ENCODE assay signal across 8 cellular contexts in genomic region chr15:41811432-41812195, GRCh38. TPM values are rescaled to one million over a fixed set of nuclear protein-coding genes. Genes with fewer than 3 reads are reported as not detected.
DNase-seq lines count a peak whose midpoint lies in the region; ATAC-seq and TF ChIP-seq lines count a peak whose summit lies in the region.

No MANE protein-coding gene starts in this region.

- no peak for TF ChIP-seq POLR2A in suprapubic skin (IDR thresholded peaks at IDR 0.05)

- H3K27ac ChIP-seq in RWPE1: peak overlapping the region; percentile 64
- H3K27ac ChIP-seq in neutrophil: no peak overlapping the region
- no peak overlapping the region for H3K27ac ChIP-seq in suprapubic skin

- H3K4me1 ChIP-seq in neutrophil (ENCODE audit: control insufficient read depth in 1 of 2, insufficient read depth in 1 of 2, low read depth in 1 of 2, low read length in 1 of 2) (peaks cover 0 to 3% of the 10 kb centered on the region in 2 experiments), suprapubic skin (peaks cover 28% of the 10 kb centered on the region)

- DNase-seq in EL: peak; percentile 81
- DNase-seq in Jurkat, Clone E6-1 (ENCODE audit: low read depth, low spot score): peak; percentile 65
- DNase-seq in RWPE1 (ENCODE audit: low spot score): peak; percentile 79
- peak; percentile 48 for DNase-seq in activated T-helper 1 cell treated with anti-CD3 and anti-CD28 coated beads, Interleukin-2, amount 50 U/mL, for 16 hours (ENCODE audit: low read depth in 1 of 2, low spot score in 1 of 2)
- DNase-seq in fibroblast of the aortic adventitia (ENCODE audit: low read depth): peak; percentile 90
- DNase-seq in suprapubic skin (ENCODE audit: low spot score in 2 of 2): peak; percentile 89 to 91

- no peak for ATAC-seq in HG03378 (IDR thresholded peaks at IDR 0.05; ENCODE audit: unreplicated experiment)

- TF ChIP-seq EP300 in suprapubic skin (IDR thresholded peaks at IDR 0.05): no peak

- H3K36me3 ChIP-seq in neutrophil (peaks cover 40% of the 10 kb centered on the region), suprapubic skin (peaks cover 47% of the 10 kb centered on the region)

- no peaks in the 10 kb centered on the region for H3K27me3 ChIP-seq in neutrophil
- H3K27me3 ChIP-seq in suprapubic skin: no peaks in the 10 kb centered on the region

- 36% methylated on average over 13 of the region's 18 CpGs for WGBS in suprapubic skin

- POLR2A ChIA-PET in RWPE1 (lab: Yijun Ruan, JAX; ENCODE audit: low non-redundant PET): interaction anchor here (1.9 kb wide), 1 partner anchor 36 kb away, joined by 5 read pairs; no protein-coding TSS in a partner anchor

- TF ChIP-seq CTCF in RWPE1 (conservative IDR thresholded peaks at IDR 0.05; ENCODE audit: low read depth) (peak; percentile 95), fibroblast of the aortic adventitia (IDR thresholded peaks at IDR 0.05; ENCODE audit: insufficient read depth, low read length) (peak; percentile 91), neutrophil (IDR thresholded peaks at IDR 0.05) (peak; percentile 77), suprapubic skin (IDR thresholded peaks at IDR 0.05) (peak; percentile 86 to 87)

- no peak overlapping the region for H3K4me3 ChIP-seq in Jurkat, Clone E6-1 (ENCODE audit: low read length)
- H3K4me3 ChIP-seq in fibroblast of the aortic adventitia (ENCODE audit: low read depth, low read length) (no peak overlapping the region), neutrophil (ENCODE audit: low read depth in 1 of 2, low read length in 1 of 2) (no peak overlapping the region), suprapubic skin (no peak overlapping the region)

- no peaks in the 10 kb centered on the region for H3K9me3 ChIP-seq in neutrophil
- H3K9me3 ChIP-seq in suprapubic skin: no peaks in the 10 kb centered on the region

- CTCF ChIA-PET in RWPE1 (lab: Yijun Ruan, JAX): interaction anchor here (0.6 to 5.2 kb wide), 12 partner anchors 8 to 349 kb away, joined by 3 to 59 read pairs (median 4); partner anchors contain the start of gene MAPKBP1

RNA-seq across cellular contexts. Expression of gene JMJD7, which starts 16.3 kb away (rescaled TPM):
- 11.4 TPM for polyA plus RNA-seq in Jurkat, Clone E6-1 (2012; ENCODE audit: insufficient read depth, insufficient read length)
- total RNA-seq in fibroblast of the aortic adventitia (ENCODE audit: low replicate concordance): 3.1 and 6.3 TPM in 2 replicates
- 10 to 100 TPM; 45.4 to 88.3 (median 60.9) TPM for total RNA-seq in suprapubic skin

RNA-seq across cellular contexts. Expression of gene PLA2G4B, which starts 27.0 kb away (rescaled TPM):
- 3.9 TPM for polyA plus RNA-seq in Jurkat, Clone E6-1 (2012; ENCODE audit: insufficient read depth, insufficient read length)
- total RNA-seq in fibroblast of the aortic adventitia (ENCODE audit: low replicate concordance) (0.49 and 0.54 TPM in 2 replicates), suprapubic skin (100 to 1,000 TPM in 1 of 4 donors, 10 to 100 TPM in 3; 59.7 to 195 (median 73.7) TPM)

RNA-seq across cellular contexts. Expression of gene MAPKBP1, which starts 37.3 kb away (rescaled TPM):
- 17.4 TPM for polyA plus RNA-seq in Jurkat, Clone E6-1 (2012; ENCODE audit: insufficient read depth, insufficient read length)
- total RNA-seq in fibroblast of the aortic adventitia (ENCODE audit: low replicate concordance) (12.7 and 20.8 TPM in 2 replicates), suprapubic skin (100 to 1,000 TPM in 1 of 4 donors, 10 to 100 TPM in 3; 69.3 to 157 (median 81.6) TPM)

Comparison
In these comparisons a context has a peak if more than half of its experiments do, and no peak if none do; other contexts are left out.
1. RNA of gene PLA2G4B, which starts 27.0 kb away (total RNA-seq): 59.7 to 195 TPM in suprapubic skin; 0.49 to 0.54 TPM in fibroblast of the aortic adventitia; every median in the first group is over 10 times any median in the second.
2. Peak in every context shown above with its lines, with median percentiles within 50 percentile points of each other: DNase-seq and CTCF ChIP-seq.